ENCODE assay signal across 37 cellular contexts in the genomic region with DNA sequence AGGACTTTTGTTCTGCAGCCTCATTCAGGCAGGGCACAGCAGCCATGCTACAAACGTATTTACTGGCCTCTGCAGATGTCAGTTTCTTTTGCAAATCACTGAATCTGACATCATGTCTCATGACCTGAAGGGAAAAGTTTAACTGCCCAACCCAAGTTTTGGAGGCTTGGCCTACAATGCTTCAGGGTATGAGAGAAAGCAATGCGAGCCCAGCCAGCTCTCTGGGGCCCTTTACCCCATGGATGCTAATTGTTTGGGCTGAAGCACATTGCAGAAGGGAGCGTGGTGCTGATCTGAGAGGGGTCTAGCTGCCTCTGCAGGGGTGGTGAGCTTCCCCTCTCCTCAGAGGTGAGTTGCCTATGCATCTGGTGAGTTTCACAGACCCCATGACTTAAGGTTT.
"Had no signal": no experiment of that assay in that cellular context is flagged by ENCODE, and none has a peak within 500 bp of the region (broad histone marks: within the 10 kb centered on the region; RNA-seq: fewer than 3 reads in every experiment).

No MANE protein-coding gene starts in this region.

- H3K27ac ChIP-seq: ascending aorta, cardiac muscle cell had no signal

- H3K27ac Mint-ChIP-seq: activated B cell treated with CpG ODN at 0.5 μM for 24 hours; activated CD4-positive, alpha-beta memory T cell treated with anti-CD3 and anti-CD28 coated beads for 36 hours; activated CD4-positive, alpha-beta T cell treated with anti-CD3 and anti-CD28 coated beads, Interleukin-2, amount 10 ng/mL, durations not matched to agents 24 days and 14 days; activated CD8-positive, alpha-beta T cell treated with anti-CD3 and anti-CD28 coated beads for 36 hours; activated naive CD4-positive, alpha-beta T cell treated with anti-CD3 and anti-CD28 coated beads for 36 hours; activated naive CD4-positive, alpha-beta T cell treated with anti-CD3 and anti-CD28 coated beads, Interleukin-2, amount 50 U/mL, for 24 hours; activated naive CD8-positive, alpha-beta T cell; activated naive CD8-positive, alpha-beta T cell treated with anti-CD3 and anti-CD28 coated beads, Interleukin-2, amount 10 ng/mL, durations not matched to agents 7 days and 5 days; activated naive CD8-positive, alpha-beta T cell treated with anti-CD3 and anti-CD28 coated beads, Interleukin-2, amount 50 U/mL, for 24 hours; activated T-cell treated with anti-CD3 and anti-CD28 coated beads, Interleukin-2, amount 50 U/mL, for 72 hours; activated T-helper 1 cell treated with anti-CD3 and anti-CD28 coated beads, Interleukin-12 subunit alpha, Interleukin-12 subunit beta, Interleukin-2, Interleukin-4 antibody, amounts not matched to agents 30 ng/mL and 10 ng/mL and 1 ng/mL, durations not matched to agents 14 hours and 24 hours and 36 hours; activated T-helper 17 cell treated with anti-CD3 and anti-CD28 coated beads, Interleukin-2, amount 50 U/mL, for 72 hours; brain; T-helper 1 cell treated with Interleukin-12 subunit alpha and Interleukin-12 subunit beta and Interleukin-4 antibody, amounts not matched to agents 30 μg/mL and 1 μg/mL, for 36 hours; T-helper 2 cell treated with Interferon-gamma antibody and Interleukin-4, amounts not matched to agents 5 μg/mL and 100 μg/mL, for 36 hours had no signal

- ATAC-seq: activated CD8-positive, alpha-beta T cell treated with anti-CD3 and anti-CD28 coated beads for 36 hours; activated naive CD8-positive, alpha-beta T cell treated with anti-CD3 and anti-CD28 coated beads, Interleukin-2, amount 50 U/mL, for 24 hours; activated T-cell treated with anti-CD3 and anti-CD28 coated beads, Interleukin-2, amount 50 U/mL, for 4 hours; activated T-cell treated with anti-CD3 and anti-CD28 coated beads, Interleukin-2, amount 50 U/mL, for 72 hours; activated T-helper 17 cell treated with anti-CD3 and anti-CD28 coated beads, Interleukin-2, amount 50 U/mL, for 72 hours had no signal

- H3K36me3 Mint-ChIP-seq: activated CD4-positive, alpha-beta memory T cell treated with anti-CD3 and anti-CD28 coated beads for 36 hours; activated naive CD4-positive, alpha-beta T cell treated with anti-CD3 and anti-CD28 coated beads, Interleukin-2, amount 50 U/mL, for 24 hours; activated naive CD8-positive, alpha-beta T cell; activated naive CD8-positive, alpha-beta T cell treated with anti-CD3 and anti-CD28 coated beads, Interleukin-2, amount 10 ng/mL, durations not matched to agents 7 days and 5 days; brain had no signal

- H3K9me3 Mint-ChIP-seq: activated B cell treated with CpG ODN at 0.5 μM for 24 hours; activated CD4-positive, alpha-beta memory T cell treated with anti-CD3 and anti-CD28 coated beads for 36 hours; activated CD4-positive, alpha-beta T cell treated with anti-CD3 and anti-CD28 coated beads, Interleukin-2, amount 10 ng/mL, durations not matched to agents 24 days and 14 days; activated CD8-positive, alpha-beta T cell treated with anti-CD3 and anti-CD28 coated beads for 36 hours; activated naive CD4-positive, alpha-beta T cell treated with anti-CD3 and anti-CD28 coated beads for 36 hours; activated naive CD4-positive, alpha-beta T cell treated with anti-CD3 and anti-CD28 coated beads, Interleukin-2, amount 50 U/mL, for 24 hours; activated naive CD8-positive, alpha-beta T cell treated with anti-CD3 and anti-CD28 coated beads, Interleukin-2, amount 10 ng/mL, durations not matched to agents 7 days and 5 days; activated naive CD8-positive, alpha-beta T cell treated with anti-CD3 and anti-CD28 coated beads, Interleukin-2, amount 50 U/mL, for 24 hours; activated T-cell treated with anti-CD3 and anti-CD28 coated beads, Interleukin-2, amount 50 U/mL, for 4 hours; activated T-cell treated with anti-CD3 and anti-CD28 coated beads, Interleukin-2, amount 50 U/mL, for 72 hours; activated T-helper 1 cell treated with anti-CD3 and anti-CD28 coated beads, Interleukin-12 subunit alpha, Interleukin-12 subunit beta, Interleukin-2, Interleukin-4 antibody, amounts not matched to agents 30 ng/mL and 10 ng/mL and 1 ng/mL, durations not matched to agents 14 hours and 24 hours and 36 hours; activated T-helper 17 cell treated with anti-CD3 and anti-CD28 coated beads, Interleukin-2, amount 50 U/mL, for 72 hours; brain; central memory CD8-positive, alpha-beta T cell; T-helper 1 cell treated with Interleukin-12 subunit alpha and Interleukin-12 subunit beta and Interleukin-4 antibody, amounts not matched to agents 30 μg/mL and 1 μg/mL, for 36 hours; T-helper 2 cell treated with Interferon-gamma antibody and Interleukin-4, amounts not matched to agents 5 μg/mL and 100 μg/mL, for 36 hours had no signal

- FAIRE-seq: bronchial epithelial cell, TTC549 had no signal

- H3K4me1 Mint-ChIP-seq: activated B cell treated with CpG ODN at 0.5 μM for 24 hours; activated CD4-positive, alpha-beta T cell treated with anti-CD3 and anti-CD28 coated beads, Interleukin-2, amount 10 ng/mL, durations not matched to agents 24 days and 14 days; activated naive CD4-positive, alpha-beta T cell treated with anti-CD3 and anti-CD28 coated beads, Interleukin-2, amount 50 U/mL, for 24 hours; activated naive CD8-positive, alpha-beta T cell treated with anti-CD3 and anti-CD28 coated beads, Interleukin-2, amount 10 ng/mL, durations not matched to agents 7 days and 5 days; activated naive CD8-positive, alpha-beta T cell treated with anti-CD3 and anti-CD28 coated beads, Interleukin-2, amount 50 U/mL, for 24 hours; activated T-helper 17 cell treated with anti-CD3 and anti-CD28 coated beads, Interleukin-2, amount 50 U/mL, for 72 hours; brain; central memory CD8-positive, alpha-beta T cell had no signal

- H3K27me3 ChIP-seq: ascending aorta, cardiac muscle cell had no signal

- DNase-seq: activated B cell treated with CpG ODN at 0.5 μM for 24 hours; activated CD4-positive, alpha-beta memory T cell treated with anti-CD3 and anti-CD28 coated beads for 36 hours; activated CD4-positive, alpha-beta T cell treated with anti-CD3 and anti-CD28 coated beads for 4 hours; activated CD4-positive, alpha-beta T cell treated with anti-CD3 and anti-CD28 coated beads, Interleukin-2, amount 10 ng/mL, durations not matched to agents 24 days and 14 days; activated CD4-positive, alpha-beta T cell treated with anti-CD3 and anti-CD28 coated beads, Interleukin-2, amount 50 U/mL, for 1 hour; activated CD4-positive, alpha-beta T cell treated with anti-CD3 and anti-CD28 coated beads, Interleukin-2, amount 50 U/mL, for 4 hours; activated CD4-positive, CD25-positive, alpha-beta regulatory T cell treated with anti-CD3 and anti-CD28 coated beads, Interleukin-2, amount 50 U/mL, for 72 hours; activated CD8-positive, alpha-beta memory T cell treated with anti-CD3 and anti-CD28 coated beads, Interleukin-2, amount 50 U/mL, for 4 hours; activated CD8-positive, alpha-beta T cell treated with anti-CD3 and anti-CD28 coated beads for 36 hours; activated effector memory CD4-positive, alpha-beta T cell treated with anti-CD3 and anti-CD28 coated beads, Interleukin-2, amount 50 U/mL, for 16 hours; activated gamma-delta T cell treated with Interleukin-2 at 50 U/mL for 16 hours; activated naive CD4-positive, alpha-beta T cell; activated naive CD4-positive, alpha-beta T cell treated with anti-CD3 and anti-CD28 coated beads for 36 hours; activated naive CD8-positive, alpha-beta T cell treated with anti-CD3 and anti-CD28 coated beads, Interleukin-2, amount 10 ng/mL, durations not matched to agents 7 days and 5 days; activated naive CD8-positive, alpha-beta T cell treated with anti-CD3 and anti-CD28 coated beads, Interleukin-2, amount 50 U/mL, for 24 hours; activated T-cell treated with anti-CD3 and anti-CD28 coated beads for 4 hours; activated T-cell treated with anti-CD3 and anti-CD28 coated beads, Interleukin-2, amount 50 U/mL, for 1 hour; activated T-cell treated with anti-CD3 and anti-CD28 coated beads, Interleukin-2, amount 50 U/mL, for 4 hours; activated T-cell treated with anti-CD3 and anti-CD28 coated beads, Interleukin-2, amount 50 U/mL, for 72 hours; amygdala; anterior cingulate cortex; caudate nucleus; T-helper 1 cell; T-helper 2 cell; T-helper 9 cell had no signal

- H3K4me3 ChIP-seq: ascending aorta, cardiac muscle cell had no signal

- H3K4me3 Mint-ChIP-seq: activated B cell treated with CpG ODN at 0.5 μM for 24 hours; activated CD4-positive, alpha-beta memory T cell treated with anti-CD3 and anti-CD28 coated beads for 36 hours; activated CD4-positive, alpha-beta T cell treated with anti-CD3 and anti-CD28 coated beads, Interleukin-2, amount 10 ng/mL, durations not matched to agents 24 days and 14 days; activated CD8-positive, alpha-beta T cell treated with anti-CD3 and anti-CD28 coated beads for 36 hours; activated naive CD4-positive, alpha-beta T cell treated with anti-CD3 and anti-CD28 coated beads for 36 hours; activated naive CD4-positive, alpha-beta T cell treated with anti-CD3 and anti-CD28 coated beads, Interleukin-2, amount 50 U/mL, for 24 hours; activated naive CD8-positive, alpha-beta T cell; activated naive CD8-positive, alpha-beta T cell treated with anti-CD3 and anti-CD28 coated beads, Interleukin-2, amount 10 ng/mL, durations not matched to agents 7 days and 5 days; activated naive CD8-positive, alpha-beta T cell treated with anti-CD3 and anti-CD28 coated beads, Interleukin-2, amount 50 U/mL, for 24 hours; activated T-cell treated with anti-CD3 and anti-CD28 coated beads, Interleukin-2, amount 50 U/mL, for 4 hours; activated T-cell treated with anti-CD3 and anti-CD28 coated beads, Interleukin-2, amount 50 U/mL, for 72 hours; activated T-helper 1 cell treated with anti-CD3 and anti-CD28 coated beads, Interleukin-12 subunit alpha, Interleukin-12 subunit beta, Interleukin-2, Interleukin-4 antibody, amounts not matched to agents 30 ng/mL and 10 ng/mL and 1 ng/mL, durations not matched to agents 14 hours and 24 hours and 36 hours; activated T-helper 17 cell treated with anti-CD3 and anti-CD28 coated beads, Interleukin-2, amount 50 U/mL, for 72 hours; brain; central memory CD8-positive, alpha-beta T cell; T-helper 1 cell treated with Interleukin-12 subunit alpha and Interleukin-12 subunit beta and Interleukin-4 antibody, amounts not matched to agents 30 μg/mL and 1 μg/mL, for 36 hours; T-helper 2 cell treated with Interferon-gamma antibody and Interleukin-4, amounts not matched to agents 5 μg/mL and 100 μg/mL, for 36 hours had no signal

- H3K9me3 ChIP-seq: ascending aorta had no signal

- H3K36me3 ChIP-seq: ascending aorta, cardiac muscle cell had no signal

- H3K27me3 Mint-ChIP-seq: activated B cell treated with CpG ODN at 0.5 μM for 24 hours; activated CD4-positive, alpha-beta T cell treated with anti-CD3 and anti-CD28 coated beads, Interleukin-2, amount 10 ng/mL, durations not matched to agents 24 days and 14 days; activated CD8-positive, alpha-beta T cell treated with anti-CD3 and anti-CD28 coated beads for 36 hours; activated naive CD4-positive, alpha-beta T cell treated with anti-CD3 and anti-CD28 coated beads, Interleukin-2, amount 50 U/mL, for 24 hours; activated naive CD8-positive, alpha-beta T cell treated with anti-CD3 and anti-CD28 coated beads, Interleukin-2, amount 10 ng/mL, durations not matched to agents 7 days and 5 days; activated naive CD8-positive, alpha-beta T cell treated with anti-CD3 and anti-CD28 coated beads, Interleukin-2, amount 50 U/mL, for 24 hours; activated T-helper 17 cell treated with anti-CD3 and anti-CD28 coated beads, Interleukin-2, amount 50 U/mL, for 72 hours; central memory CD8-positive, alpha-beta T cell had no signal
